16 cellular contexts compared by ENCODE assay signal in genomic region chr11:1781593-1781975, GRCh38. TPM values are rescaled to one million over a fixed set of nuclear protein-coding genes. Genes with fewer than 3 reads are reported as not detected.
"Had no signal": no experiment of that assay in that cellular context is flagged by ENCODE, and none has a peak within 500 bp of the region (broad histone marks: within the 10 kb centered on the region; RNA-seq: fewer than 3 reads in every experiment).

No MANE protein-coding gene starts in this region.

- ATAC-seq: activated CD8-positive, alpha-beta T cell treated with anti-CD3 and anti-CD28 coated beads for 36 hours; activated T-cell treated with anti-CD3 and anti-CD28 coated beads, Interleukin-2, amount 50 U/mL, for 72 hours had no signal

- H3K36me3 Mint-ChIP-seq: activated naive CD8-positive, alpha-beta T cell treated with anti-CD3 and anti-CD28 coated beads, Interleukin-2, amount 10 ng/mL, durations not matched to agents 7 days and 5 days; type B pancreatic cell had no signal

- H3K27ac Mint-ChIP-seq: activated CD8-positive, alpha-beta T cell treated with anti-CD3 and anti-CD28 coated beads for 36 hours; activated T-cell treated with anti-CD3 and anti-CD28 coated beads, Interleukin-2, amount 50 U/mL, for 72 hours; type B pancreatic cell had no signal

- H3K4me3 ChIP-seq: esophagus squamous epithelium, suprapubic skin had no signal

- H3K36me3 ChIP-seq: esophagus squamous epithelium, suprapubic skin had no signal

- H3K27me3 Mint-ChIP-seq: activated CD8-positive, alpha-beta T cell treated with anti-CD3 and anti-CD28 coated beads for 36 hours had no signal

- H3K4me3 Mint-ChIP-seq: activated CD8-positive, alpha-beta T cell treated with anti-CD3 and anti-CD28 coated beads for 36 hours; activated naive CD8-positive, alpha-beta T cell treated with anti-CD3 and anti-CD28 coated beads, Interleukin-2, amount 10 ng/mL, durations not matched to agents 7 days and 5 days; activated T-cell treated with anti-CD3 and anti-CD28 coated beads, Interleukin-2, amount 50 U/mL, for 72 hours; type B pancreatic cell had no signal

- DNase-seq: activated CD4-positive, alpha-beta T cell treated with anti-CD3 and anti-CD28 coated beads for 1 hour; activated CD8-positive, alpha-beta memory T cell treated with anti-CD3 and anti-CD28 coated beads, Interleukin-2, amount 50 U/mL, for 4 hours; activated CD8-positive, alpha-beta T cell treated with anti-CD3 and anti-CD28 coated beads for 36 hours; activated gamma-delta T cell treated with Interleukin-2 at 50 U/mL for 16 hours; activated naive CD8-positive, alpha-beta T cell treated with anti-CD3 and anti-CD28 coated beads, Interleukin-2, amount 10 ng/mL, durations not matched to agents 7 days and 5 days; activated T-cell treated with anti-CD3 and anti-CD28 coated beads, Interleukin-2, amount 50 U/mL, for 72 hours; esophagus squamous epithelium; mesendoderm; stimulated activated CD4-positive, alpha-beta T cell treated with anti-CD3 and anti-CD28 coated beads, Interleukin-1b, Interleukin-23, amount 100 ng/mL, for 48 hours; stimulated activated naive CD4-positive, alpha-beta T cell treated with Interleukin-2 at 50 U/mL for 16 hours; T1000 had no signal

- H3K9me3 ChIP-seq: esophagus squamous epithelium, suprapubic skin had no signal

- H3K27ac ChIP-seq: suprapubic skin had no signal

- H3K9me3 Mint-ChIP-seq: activated CD8-positive, alpha-beta T cell treated with anti-CD3 and anti-CD28 coated beads for 36 hours; activated naive CD8-positive, alpha-beta T cell treated with anti-CD3 and anti-CD28 coated beads, Interleukin-2, amount 10 ng/mL, durations not matched to agents 7 days and 5 days; activated T-cell treated with anti-CD3 and anti-CD28 coated beads, Interleukin-2, amount 50 U/mL, for 72 hours; type B pancreatic cell had no signal

RNA-seq across cellular contexts. Expression of gene SYT8, which starts 53.2 kb away (rescaled TPM):
- total RNA-seq: activated CD8-positive, alpha-beta T cell treated with anti-CD3 and anti-CD28 coated beads for 36 hours; activated naive CD8-positive, alpha-beta T cell treated with anti-CD3 and anti-CD28 coated beads, Interleukin-2, amount 10 ng/mL, durations not matched to agents 7 days and 5 days; activated T-cell treated with anti-CD3 and anti-CD28 coated beads, Interleukin-2, amount 50 U/mL, for 72 hours; posterior vena cava; right cardiac atrium had no signal
- polyA plus RNA-seq: right cardiac atrium had no signal

RNA-seq across cellular contexts. Expression of gene TNNI2, which starts 57.2 kb away (rescaled TPM):
- total RNA-seq: left lobe of liver, right cardiac atrium had no signal
- polyA plus RNA-seq: right cardiac atrium had no signal
